8 cellular contexts compared by ENCODE assay signal in genomic region chr1:117366281-117366981, GRCh38. TPM values are rescaled to one million over a fixed set of nuclear protein-coding genes. Genes with fewer than 3 reads are reported as not detected.
DNase-seq lines count a peak whose midpoint lies in the region; TF ChIP-seq lines count a peak whose summit lies in the region.

No MANE protein-coding gene starts in this region.

- no peaks in the 10 kb centered on the region for H3K27me3 ChIP-seq in GM06990 (replicated peaks; ENCODE audit: control insufficient read depth, insufficient read depth, low read length)
- no peaks in the 10 kb centered on the region for H3K27me3 ChIP-seq in right atrium auricular region

- peaks cover 0 to 54% of the 10 kb centered on the region in 2 donors for H3K4me1 ChIP-seq in right atrium auricular region
- peaks cover 4% of the 10 kb centered on the region for H3K4me1 ChIP-seq in urinary bladder (ENCODE audit: insufficient read depth)

- H3K9me3 Mint-ChIP-seq in T-helper 1 cell treated with Interleukin-12 subunit alpha and Interleukin-12 subunit beta and Interleukin-4 antibody, amounts not matched to agents 30 μg/mL and 1 μg/mL, for 36 hours: no peaks in the 10 kb centered on the region

- peaks cover 42% of the 10 kb centered on the region for H3K4me1 Mint-ChIP-seq in T-helper 1 cell treated with Interleukin-12 subunit alpha and Interleukin-12 subunit beta and Interleukin-4 antibody, amounts not matched to agents 30 μg/mL and 1 μg/mL, for 36 hours (ENCODE audit: low read depth)

- no peak for TF ChIP-seq CTCF in GM06990 (IDR thresholded peaks at IDR 0.05; ENCODE audit: insufficient read depth, low read length, poor library complexity, severe bottlenecking)
- TF ChIP-seq CTCF in right atrium auricular region (IDR thresholded peaks at IDR 0.05): peak in 1 of 2 donors; percentile 18

- peak; percentile 91 for DNase-seq in GM06990 (ENCODE audit: extremely low read depth, insufficient read length)
- DNase-seq in GOT3 (lab: John Stamatoyannopoulos, UW): peak; percentile 16
- DNase-seq in LoVo (ENCODE audit: low spot score): peak; percentile 82
- peak in 53 of 56 donors; percentile 8 to 90 (median 71) for DNase-seq in amygdala (lab: John Stamatoyannopoulos, UW)
- peak; percentile 77 for DNase-seq in right atrium auricular region (ENCODE audit: low spot score)
- DNase-seq in pulmonary artery endothelial cell (ENCODE audit: low read depth, low spot score): peak; percentile 26

- H3K36me3 ChIP-seq in GM06990 (ENCODE audit: control insufficient read depth, insufficient read depth, low read length) (no peaks in the 10 kb centered on the region), right atrium auricular region (no peaks in the 10 kb centered on the region), urinary bladder (ENCODE audit: insufficient read depth) (no peaks in the 10 kb centered on the region)

- no peaks in the 10 kb centered on the region for H3K9me3 ChIP-seq in right atrium auricular region

- peak overlapping the region; percentile 95 to 97 for H3K27ac ChIP-seq in right atrium auricular region
- H3K27ac ChIP-seq in urinary bladder (ENCODE audit: low read depth): peak overlapping the region; percentile 99

- under 1% methylated on average over 63 of the region's 63 CpGs for WGBS in urinary bladder

- H3K36me3 Mint-ChIP-seq in T-helper 1 cell treated with Interleukin-12 subunit alpha and Interleukin-12 subunit beta and Interleukin-4 antibody, amounts not matched to agents 30 μg/mL and 1 μg/mL, for 36 hours (ENCODE audit: low read depth): peaks cover 3% of the 10 kb centered on the region

- peak overlapping the region; percentile 90 for H3K4me3 ChIP-seq in GM06990 (replicated peaks; ENCODE audit: low read depth, low read length)
- H3K4me3 ChIP-seq in right atrium auricular region: peak overlapping the region; percentile 77 to 89
- peak overlapping the region; percentile 93 for H3K4me3 ChIP-seq in urinary bladder (ENCODE audit: low read depth, low read length)

- peak overlapping the region; percentile 94 for H3K27ac Mint-ChIP-seq in T-helper 1 cell treated with Interleukin-12 subunit alpha and Interleukin-12 subunit beta and Interleukin-4 antibody, amounts not matched to agents 30 μg/mL and 1 μg/mL, for 36 hours

- no peaks in the 10 kb centered on the region for H3K27me3 Mint-ChIP-seq in T-helper 1 cell treated with Interleukin-12 subunit alpha and Interleukin-12 subunit beta and Interleukin-4 antibody, amounts not matched to agents 30 μg/mL and 1 μg/mL, for 36 hours (ENCODE audit: low read depth)

- peak overlapping the region; percentile 89 for H3K4me3 Mint-ChIP-seq in T-helper 1 cell treated with Interleukin-12 subunit alpha and Interleukin-12 subunit beta and Interleukin-4 antibody, amounts not matched to agents 30 μg/mL and 1 μg/mL, for 36 hours

RNA-seq across cellular contexts. Expression of gene MAN1A2, which starts 0.8 kb away (rescaled TPM):
- total RNA-seq in right atrium auricular region (10 to 100 TPM; 26.7 to 52.7 TPM), pulmonary artery endothelial cell (44.2 and 68.2 TPM in 2 replicates), urinary bladder (85.8 TPM)
- 20.1 TPM for polyA plus RNA-seq in urinary bladder

Comparison
In these comparisons a context has a peak if more than half of its experiments do, and no peak if none do; other contexts are left out.
1. Peak in every context shown above with its lines: DNase-seq, H3K4me3 ChIP-seq and H3K27ac ChIP-seq.
2. DNase-seq: peak in every context shown above with its lines; median percentile 91 in GM06990; 82 in LoVo; 77 in right atrium auricular region; 71 in amygdala; 26 in pulmonary artery endothelial cell; 16 in GOT3.